27 cellular contexts compared by ENCODE assay signal in the genomic region with DNA sequence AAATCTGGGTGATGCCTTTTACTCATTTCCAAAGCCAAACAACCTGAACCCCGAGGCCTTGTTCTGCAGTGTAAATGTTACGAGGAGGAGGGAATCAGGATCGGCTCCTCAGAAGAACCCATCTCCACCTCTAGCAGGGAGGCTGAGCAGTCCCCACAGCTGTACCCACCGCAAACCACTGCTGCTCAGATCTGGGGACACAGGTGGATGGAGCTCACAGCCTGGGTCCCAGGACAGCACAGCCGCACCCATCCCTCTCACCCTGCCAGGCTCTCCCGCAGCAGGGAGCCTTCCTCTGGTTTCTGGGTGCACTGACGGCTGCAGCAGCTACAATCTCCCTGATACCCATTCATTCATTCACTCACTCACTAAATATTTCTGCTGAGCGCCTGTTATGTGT. TPM values are rescaled to one million over a fixed set of nuclear protein-coding genes. Genes with fewer than 3 reads are reported as not detected.
"Had no signal": no experiment of that assay in that cellular context is flagged by ENCODE, and none has a peak within 500 bp of the region (broad histone marks: within the 10 kb centered on the region; RNA-seq: fewer than 3 reads in every experiment).

No MANE protein-coding gene starts in this region.

- H3K27me3 ChIP-seq: testis, thyroid gland, transverse colon, upper lobe of left lung, vagina had no signal

- H3K4me3 ChIP-seq: left ventricle myocardium inferior, lung, mucosa of descending colon, psoas muscle, skin epidermis, stomach, testis, thyroid gland, transverse colon, upper lobe of left lung, vagina had no signal

- H3K36me3 Mint-ChIP-seq: immature natural killer cell; naive thymus-derived CD4-positive, alpha-beta T cell; natural killer cell treated with Interleukin-12 subunit alpha and Interleukin-12 subunit beta and Interleukin-15 and Interleukin-18, amount 100 ng/mL, for 72 hours; stimulated activated naive B cell treated with anti-CD40 and anti-IgM and Interleukin-4, amounts not matched to agents 10 μg/mL and 1 μg/mL and 100 μg/mL, for 72 hours had no signal

- H3K27ac Mint-ChIP-seq: immature natural killer cell; naive thymus-derived CD4-positive, alpha-beta T cell; natural killer cell treated with Interleukin-12 subunit alpha and Interleukin-12 subunit beta and Interleukin-15 and Interleukin-18, amount 100 ng/mL, for 72 hours; stimulated activated naive B cell treated with anti-CD40 and anti-IgM and Interleukin-4, amounts not matched to agents 10 μg/mL and 1 μg/mL and 100 μg/mL, for 72 hours had no signal

- H3K79me2 ChIP-seq: parathyroid adenoma had no signal

- DNase-seq: hypothalamus; immature natural killer cell; islet precursor cell; left ventricle myocardium inferior; midbrain; mucosa of descending colon; naive thymus-derived CD4-positive, alpha-beta T cell; occipital lobe; psoas muscle; stimulated activated CD4-positive, alpha-beta T cell treated with anti-CD3 and anti-CD28 coated beads, Interleukin-12 subunit alpha, Interleukin-12 subunit beta, amount 100 ng/mL, for 4 hours; stimulated activated CD4-positive, alpha-beta T cell treated with anti-CD3 and anti-CD28 coated beads, Interleukin-15, amount 100 ng/mL, for 24 hours; stimulated activated CD4-positive, alpha-beta T cell treated with anti-CD3 and anti-CD28 coated beads, Interleukin-2, amount 100 ng/mL, for 24 hours; stimulated activated CD4-positive, alpha-beta T cell treated with anti-CD3 and anti-CD28 coated beads, Interleukin-4, amount 100 ng/mL, for 1 hour; stimulated activated naive B cell treated with anti-CD40 and anti-IgM and Interleukin-4, amounts not matched to agents 10 μg/mL and 1 μg/mL and 100 μg/mL, for 72 hours; stimulated activated naive CD8-positive, alpha-beta T cell treated with anti-CD3 and anti-CD28 coated beads, Interleukin-15, Interleukin-2, amounts not matched to agents 100 U/mL and 50 U/mL, for 24 hours; stomach; testis; thyroid gland; transverse colon; upper lobe of left lung had no signal

- H3K9me3 ChIP-seq: left ventricle myocardium inferior, mucosa of descending colon, neutrophil, psoas muscle, stomach, testis, thyroid gland, transverse colon, upper lobe of left lung, vagina had no signal

- H3K27ac ChIP-seq: left ventricle myocardium inferior, neutrophil, parathyroid adenoma, psoas muscle, skin epidermis, stomach, testis, thyroid gland, transverse colon, upper lobe of left lung, vagina had no signal

- H3K4me1 ChIP-seq: parathyroid adenoma, testis, thyroid gland had no signal

- ATAC-seq: mucosa of descending colon; naive thymus-derived CD4-positive, alpha-beta T cell; natural killer cell treated with Interleukin-12 subunit alpha and Interleukin-12 subunit beta and Interleukin-15 and Interleukin-18, amount 100 ng/mL, for 72 hours; psoas muscle; sciatic nerve; stimulated activated naive B cell treated with anti-CD40 and anti-IgM and Interleukin-4, amounts not matched to agents 10 μg/mL and 1 μg/mL and 100 μg/mL, for 72 hours; stimulated activated naive CD8-positive, alpha-beta T cell treated with anti-CD3 and anti-CD28 coated beads, Interleukin-15, Interleukin-2, amounts not matched to agents 100 U/mL and 50 U/mL, for 24 hours had no signal

- H3K36me3 ChIP-seq: left ventricle myocardium inferior, neutrophil, stomach, thyroid gland, transverse colon, upper lobe of left lung, vagina had no signal

- H2AFZ ChIP-seq: parathyroid adenoma had no signal

- H3K4me3 Mint-ChIP-seq: immature natural killer cell; naive thymus-derived CD4-positive, alpha-beta T cell; natural killer cell treated with Interleukin-12 subunit alpha and Interleukin-12 subunit beta and Interleukin-15 and Interleukin-18, amount 100 ng/mL, for 72 hours; stimulated activated naive B cell treated with anti-CD40 and anti-IgM and Interleukin-4, amounts not matched to agents 10 μg/mL and 1 μg/mL and 100 μg/mL, for 72 hours had no signal

- H3K9ac ChIP-seq: parathyroid adenoma had no signal

RNA-seq across cellular contexts. Expression of a gene that starts 44.0 kb away (rescaled TPM):
- total RNA-seq: naive thymus-derived CD4-positive, alpha-beta T cell; natural killer cell treated with Interleukin-12 subunit alpha and Interleukin-12 subunit beta and Interleukin-15 and Interleukin-18, amount 100 ng/mL, for 72 hours had no signal
- polyA plus RNA-seq: immature natural killer cell; naive thymus-derived CD4-positive, alpha-beta T cell had no signal
